ENCODE assay signal across 13 cellular contexts in genomic region chr6:126268087-126268486, GRCh38.
DNase-seq lines count a peak whose midpoint lies in the region; ATAC-seq, FAIRE-seq and TF ChIP-seq lines count a peak whose summit lies in the region.
"Had no signal": no experiment of that assay in that cellular context is flagged by ENCODE, and none has a peak within 500 bp of the region (broad histone marks: within the 10 kb centered on the region; RNA-seq: fewer than 3 reads in every experiment).

No MANE protein-coding gene starts in this region.

- H3K27ac Mint-ChIP-seq in T-helper 17 cell: no peak overlapping the region
- H3K27ac Mint-ChIP-seq in CD4-positive, alpha-beta T cell: no peak overlapping the region

- H3K27me3 ChIP-seq in CD4-positive, alpha-beta T cell (ENCODE audit: control insufficient read depth, insufficient read depth, low read length): no peaks in the 10 kb centered on the region
- H3K27me3 ChIP-seq: upper lobe of left lung had no signal

- no peak for FAIRE-seq in frontal cortex (lab: Jason Lieb, UNC)
- FAIRE-seq: colon, HTR-8/SVneo had no signal

- H3K9me3 ChIP-seq in T-helper 17 cell (ENCODE audit: control insufficient read depth, low read length, poor library complexity, severe bottlenecking): no peaks in the 10 kb centered on the region
- no peaks in the 10 kb centered on the region for H3K9me3 ChIP-seq in CD4-positive, alpha-beta T cell (ENCODE audit: control insufficient read depth, low read length)
- H3K9me3 ChIP-seq: upper lobe of left lung had no signal

- H3K4me1 Mint-ChIP-seq in T-helper 17 cell: no peaks in the 10 kb centered on the region
- no peaks in the 10 kb centered on the region for H3K4me1 Mint-ChIP-seq in CD4-positive, alpha-beta T cell (ENCODE audit: low read depth)

- intact Hi-C loops in posterior cingulate gyrus (cut with DNase I): no loop called here
- intact Hi-C loops in CD4-positive, alpha-beta T cell (cut with DNase I, micrococcal nuclease): no loop called here

- no peaks in the 10 kb centered on the region for H3K9me3 Mint-ChIP-seq in CD4-positive, alpha-beta T cell
- H3K9me3 Mint-ChIP-seq: activated T-cell treated with anti-CD3 and anti-CD28 coated beads, Interleukin-2, amount 50 U/mL, for 4 hours had no signal

- POLR2A ChIA-PET in CD4-positive, alpha-beta T cell (lab: Charles Lee): no interaction called here

- H3K27ac ChIP-seq in CD4-positive, alpha-beta T cell (ENCODE audit: low read depth, low read length): no peak overlapping the region
- H3K27ac ChIP-seq: upper lobe of left lung had no signal

- TF ChIP-seq CTCF in CD4-positive, alpha-beta T cell (IDR thresholded peaks at IDR 0.05): no peak

- peak; percentile 63 for DNase-seq in A172 (ENCODE audit: low spot score)
- DNase-seq in NCI-H146 (lab: John Stamatoyannopoulos, UW): peak; percentile 95
- no peak for DNase-seq in T-helper 17 cell
- DNase-seq in posterior cingulate gyrus: no peak
- no peak for DNase-seq in frontal cortex (ENCODE audit: low spot score in 2 of 2)
- no peak for DNase-seq in CD4-positive, alpha-beta T cell
- DNase-seq: activated T-cell treated with anti-CD3 and anti-CD28 coated beads, Interleukin-2, amount 50 U/mL, for 4 hours; hippocampal formation had no signal

- CTCF ChIA-PET in CD4-positive, alpha-beta T cell (lab: Charles Lee): no interaction called here

- H3K4me3 Mint-ChIP-seq in T-helper 17 cell: no peak overlapping the region
- H3K4me3 Mint-ChIP-seq in CD4-positive, alpha-beta T cell: no peak overlapping the region
- H3K4me3 Mint-ChIP-seq: activated T-cell treated with anti-CD3 and anti-CD28 coated beads, Interleukin-2, amount 50 U/mL, for 4 hours had no signal

- H3K36me3 Mint-ChIP-seq in T-helper 17 cell (ENCODE audit: low read depth): no peaks in the 10 kb centered on the region
- no peaks in the 10 kb centered on the region for H3K36me3 Mint-ChIP-seq in CD4-positive, alpha-beta T cell (ENCODE audit: low read depth)

- peak; percentile 90 for ATAC-seq in GM18909 (IDR thresholded peaks at IDR 0.05; ENCODE audit: poor library complexity, unreplicated experiment)
- ATAC-seq in HG02798 (IDR thresholded peaks at IDR 0.05; ENCODE audit: poor library complexity, unreplicated experiment): peak; percentile 94
- no peak for ATAC-seq in T-helper 17 cell
- no peak for ATAC-seq in CD4-positive, alpha-beta T cell (ENCODE audit: poor library complexity)
- ATAC-seq: activated T-cell treated with anti-CD3 and anti-CD28 coated beads, Interleukin-2, amount 50 U/mL, for 4 hours had no signal

- H3K27me3 Mint-ChIP-seq in T-helper 17 cell: no peaks in the 10 kb centered on the region
- H3K27me3 Mint-ChIP-seq in CD4-positive, alpha-beta T cell: no peaks in the 10 kb centered on the region

Comparison
In these comparisons a context has a peak if more than half of its experiments do, and no peak if none do; other contexts are left out.
1. DNase-seq: peak in A172 (single experiment) and NCI-H146 (single experiment); none in T-helper 17 cell (0 of 3), posterior cingulate gyrus (0 of 10), frontal cortex (0 of 2) and CD4-positive, alpha-beta T cell (0 of 10).
2. ATAC-seq: peak in GM18909 (single experiment) and HG02798 (single experiment); none in T-helper 17 cell (single experiment) and CD4-positive, alpha-beta T cell (single experiment).